31 cellular contexts compared by ENCODE assay signal in the genomic region with DNA sequence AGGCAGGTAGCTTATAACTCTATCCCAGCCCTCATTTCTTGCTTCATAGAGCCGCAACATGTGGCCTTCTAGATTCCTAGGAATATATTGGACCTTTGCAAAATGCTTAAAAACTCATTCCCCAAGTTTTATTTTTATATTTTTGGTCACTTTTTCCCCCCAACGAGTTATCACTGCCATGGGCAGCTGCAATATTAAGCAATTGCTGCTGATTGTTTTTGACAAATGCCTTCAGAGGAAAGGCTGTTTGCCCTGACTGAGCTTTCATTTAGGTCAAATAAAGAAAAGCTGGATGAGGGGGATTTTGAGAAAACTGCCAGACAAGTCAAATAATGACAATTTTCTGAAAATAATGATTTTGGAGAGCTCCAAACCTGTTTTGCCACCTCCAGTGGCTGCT.
DNase-seq lines count a peak whose midpoint lies in the region; ATAC-seq, FAIRE-seq and TF ChIP-seq lines count a peak whose summit lies in the region.
"Had no signal": no experiment of that assay in that cellular context is flagged by ENCODE, and none has a peak within 500 bp of the region (broad histone marks: within the 10 kb centered on the region; RNA-seq: fewer than 3 reads in every experiment).

No MANE protein-coding gene starts in this region.

- ATAC-seq in HepG2 (no peak), right lobe of liver (no peak)
- ATAC-seq: A549; CD8-positive, alpha-beta T cell had no signal

- H3K9me3 ChIP-seq in HepG2 (ENCODE audit: low read length), result peaks cover 8% of the 10 kb centered on the region
- no peaks in the 10 kb centered on the region for H3K9me3 ChIP-seq in right lobe of liver
- no peaks in the 10 kb centered on the region for H3K9me3 ChIP-seq in HEK293 (ENCODE audit: control insufficient read depth, insufficient read depth, low read depth, low read length)
- H3K9me3 ChIP-seq: A549, BE2C had no signal

- H2AFZ ChIP-seq in HepG2 (ENCODE audit: low read length), result no peak overlapping the region

- TF ChIP-seq CTCF in HepG2 (CRISPR knock-in tag; IDR thresholded peaks at IDR 0.05) (no peak), right lobe of liver (IDR thresholded peaks at IDR 0.05) (no peak), HEK293 (tag by site-specific recombination; IDR thresholded peaks at IDR 0.05) (no peak)

- in situ Hi-C loops in HepG2 (cut with HindIII; ENCODE audit: extremely low pct_ligation_motif_present, low pct_unique_long_range_greater_than_20kb), result no loop called here

- intact Hi-C loops in HepG2 (cut with micrococcal nuclease; ENCODE audit: unreplicated experiment) (no loop called here), right lobe of liver (cut with DNase I) (no loop called here)

- CTCF ChIA-PET in HepG2 (lab: Yijun Ruan, JAX; ENCODE audit: low intra/inter-chr PET ratio, low total read pairs) (no interaction called here), HEK293 (lab: Yijun Ruan, JAX) (interaction anchor here (0.7 kb wide), 1 partner anchor 212 kb away, joined by 3 read pairs; no protein-coding TSS in a partner anchor)

- H3K27me3 ChIP-seq in HepG2 (ENCODE audit: control insufficient read depth in 1 of 2, insufficient read depth in 2 of 2, low read length in 2 of 2), result no peaks in the 10 kb centered on the region
- no peaks in the 10 kb centered on the region for H3K27me3 ChIP-seq in right lobe of liver
- H3K27me3 ChIP-seq: BE2C; BLaER1; BLaER1 treated with 17β-estradiol and CSF1 and Interleukin-3, amounts not matched to agents 10 nM and 100 nM had no signal

- BruUV-seq in HepG2 (replicated peaks; lab: Mats Ljungman, UMichigan), result no TSS peak

- POLR2A ChIA-PET in HepG2 (lab: Yijun Ruan, JAX) (no interaction called here), HEK293 (lab: Yijun Ruan, JAX) (no interaction called here)

- WGBS in HepG2 (ENCODE audit: low lambda C conversion rate), result 5% methylated on average over 2 of the region's 2 CpGs
- WGBS in right lobe of liver (ENCODE audit: insufficient coverage, low coverage, low lambda C conversion rate, missing lambda C conversion rate), result 39% methylated on average over 2 of the region's 2 CpGs

- TF ChIP-seq POLR2A in HepG2 (IDR thresholded peaks at IDR 0.05; ENCODE audit: insufficient read depth in 1 of 2, low read depth in 2 of 2, low read length in 2 of 2) (no peak), right lobe of liver (IDR thresholded peaks at IDR 0.05) (no peak)

- no peak overlapping the region for H3K9ac ChIP-seq in HepG2 (ENCODE audit: insufficient read depth, low read depth, low read length)
- H3K9ac ChIP-seq: BLaER1; BLaER1 treated with 17β-estradiol and CSF1 and Interleukin-3, amounts not matched to agents 10 nM and 100 nM had no signal

- no peaks in the 10 kb centered on the region for H3K79me2 ChIP-seq in HepG2 (ENCODE audit: insufficient read depth, low read length)

- H4K20me1 ChIP-seq in HepG2 (ENCODE audit: insufficient read depth, low read length), result no peaks in the 10 kb centered on the region
- H4K20me1 ChIP-seq: BLaER1; BLaER1 treated with 17β-estradiol and CSF1 and Interleukin-3, amounts not matched to agents 10 nM and 100 nM had no signal

- H3K4me2 ChIP-seq in HepG2 (ENCODE audit: low read depth, low read length), result no peak overlapping the region
- H3K4me2 ChIP-seq: A549, BLaER1 had no signal

- no peaks in the 10 kb centered on the region for H3K36me3 ChIP-seq in HepG2 (replicated peaks in 1 of 2; ENCODE audit: control insufficient read depth in 1 of 2, insufficient read depth in 2 of 2, low read length in 2 of 2)
- H3K36me3 ChIP-seq in right lobe of liver, result no peaks in the 10 kb centered on the region
- no peaks in the 10 kb centered on the region for H3K36me3 ChIP-seq in HEK293 (ENCODE audit: control insufficient read depth in 2 of 2, insufficient read depth in 1 of 2, low read length in 2 of 2)
- H3K36me3 ChIP-seq: BE2C; BLaER1; BLaER1 treated with 17β-estradiol and CSF1 and Interleukin-3, amounts not matched to agents 10 nM and 100 nM had no signal

- H3K27ac ChIP-seq in HepG2 (ENCODE audit: extremely low read length, insufficient read depth, low read length), result no peak overlapping the region
- H3K27ac ChIP-seq in right lobe of liver, result no peak overlapping the region
- H3K27ac ChIP-seq in HEK293 (ENCODE audit: extremely low read depth, low read depth, low read length), result no peak overlapping the region
- H3K27ac ChIP-seq: 22Rv1, A549, BLaER1, C4-2B had no signal

- TF ChIP-seq RAD21 in HepG2 (CRISPR knock-in tag; IDR thresholded peaks at IDR 0.05), result no peak

- no peak overlapping the region for H3K4me3 ChIP-seq in HepG2 (replicated peaks in 1 of 3; ENCODE audit: insufficient read depth in 1 of 3, low read depth in 2 of 3, low read length in 3 of 3)
- H3K4me3 ChIP-seq in right lobe of liver, result no peak overlapping the region
- H3K4me3 ChIP-seq in HEK293 (ENCODE audit: low read depth, low read length), result no peak overlapping the region
- H3K4me3 ChIP-seq: A549; BLaER1; BLaER1 treated with 17β-estradiol and CSF1 and Interleukin-3, amounts not matched to agents 10 nM and 100 nM had no signal

- FAIRE-seq in HepG2 (lab: Jason Lieb, UNC), result no peak
- FAIRE-seq: A204.1, A549, D721Med had no signal

- no peak for TF ChIP-seq EP300 in HepG2 (IDR thresholded peaks at IDR 0.05; ENCODE audit: low read depth in 2 of 2, low read length in 2 of 2)
- TF ChIP-seq EP300 in HepG2 (CRISPR knock-in tag; IDR thresholded peaks at IDR 0.05; ENCODE audit: borderline replicate concordance), result no peak

- DNase-seq in HepG2 (ENCODE audit: low spot score), result no peak
- no peak for DNase-seq in right lobe of liver
- DNase-seq in NCI-H446 (lab: John Stamatoyannopoulos, UW), result no peak
- DNase-seq: 8988T; ACHN; AML-193; BE2C; C1 segment of cervical spinal cord; Caco-2; Calu3; CD4-positive, alpha-beta memory T cell; CD4-positive, alpha-beta T cell; CD4-positive, CD25-positive, alpha-beta regulatory T cell; CD8-positive, alpha-beta memory T cell; CD8-positive, alpha-beta T cell; COR-L47; DMS 273 treated with DMSO at 0.1 percent for 48 hours; DMS153; DMS53; DMS79; DMS79 treated with DMSO at 0.1 percent for 48 hours; DND-41; EL had no signal

- H3K4me1 ChIP-seq in HepG2 (ENCODE audit: insufficient read depth, low read length) (no peaks in the 10 kb centered on the region), right lobe of liver (no peaks in the 10 kb centered on the region), HEK293 (ENCODE audit: control insufficient read depth, insufficient read depth, low read length) (no peaks in the 10 kb centered on the region)
- H3K4me1 ChIP-seq: A549, BE2C, BLaER1, Caco-2 had no signal

TF ChIP-seq in HepG2, 621 proteins besides CTCF, POLR2A, EP300 and RAD21 (continues in another document):
- no peak for TF ChIP-seq SRY (CRISPR knock-in tag; IDR thresholded peaks at IDR 0.05)
- TF ChIP-seq ZFP82 (CRISPR knock-in tag; IDR thresholded peaks at IDR 0.05; ENCODE audit: borderline replicate concordance), result no peak
- TF ChIP-seq, protein P1, sequence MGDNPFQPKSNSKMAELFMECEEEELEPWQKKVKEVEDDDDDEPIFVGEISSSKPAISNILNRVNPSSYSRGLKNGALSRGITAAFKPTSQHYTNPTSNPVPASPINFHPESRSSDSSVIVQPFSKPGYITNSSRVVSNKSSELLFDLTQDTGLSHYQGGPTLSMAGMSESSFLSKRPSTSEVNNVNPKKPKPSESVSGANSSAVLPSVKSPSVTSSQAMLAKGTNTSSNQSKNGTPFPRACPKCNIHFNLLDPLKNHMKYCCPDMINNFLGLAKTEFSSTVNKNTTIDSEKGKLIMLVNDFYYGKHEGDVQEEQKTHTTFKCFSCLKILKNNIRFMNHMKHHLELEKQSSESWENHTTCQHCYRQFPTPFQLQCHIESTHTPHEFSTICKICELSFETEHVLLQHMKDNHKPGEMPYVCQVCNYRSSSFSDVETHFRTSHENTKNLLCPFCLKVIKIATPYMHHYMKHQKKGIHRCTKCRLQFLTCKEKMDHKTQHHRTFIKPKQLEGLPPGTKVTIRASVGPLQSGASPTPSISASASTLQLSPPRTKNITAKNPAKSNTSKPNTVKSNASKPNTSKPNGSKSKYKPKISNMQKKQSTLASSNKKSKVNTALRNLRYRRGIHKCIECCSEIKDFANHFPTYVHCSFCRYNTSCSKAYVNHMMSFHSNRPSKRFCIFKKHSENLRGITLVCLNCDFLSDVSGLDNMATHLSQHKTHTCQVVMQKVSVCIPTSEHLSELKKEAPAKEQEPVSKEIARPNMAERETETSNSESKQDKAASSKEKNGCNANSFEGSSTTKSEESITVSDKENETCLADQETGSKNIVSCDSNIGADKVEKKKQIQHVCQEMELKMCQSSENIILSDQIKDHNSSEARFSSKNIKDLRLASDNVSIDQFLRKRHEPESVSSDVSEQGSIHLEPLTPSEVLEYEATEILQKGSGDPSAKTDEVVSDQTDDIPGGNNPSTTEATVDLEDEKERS (CRISPR knock-in tag; IDR thresholded peaks at IDR 0.05), result no peak

TF ChIP-seq in HEK293, 187 proteins besides CTCF, POLR2A, EP300 and RAD21 (continues in another document):
- TF ChIP-seq SETDB1 (IDR thresholded peaks at IDR 0.05; ENCODE audit: insufficient read length, low read length), result peak; percentile 20
- TF ChIP-seq, protein P2, sequence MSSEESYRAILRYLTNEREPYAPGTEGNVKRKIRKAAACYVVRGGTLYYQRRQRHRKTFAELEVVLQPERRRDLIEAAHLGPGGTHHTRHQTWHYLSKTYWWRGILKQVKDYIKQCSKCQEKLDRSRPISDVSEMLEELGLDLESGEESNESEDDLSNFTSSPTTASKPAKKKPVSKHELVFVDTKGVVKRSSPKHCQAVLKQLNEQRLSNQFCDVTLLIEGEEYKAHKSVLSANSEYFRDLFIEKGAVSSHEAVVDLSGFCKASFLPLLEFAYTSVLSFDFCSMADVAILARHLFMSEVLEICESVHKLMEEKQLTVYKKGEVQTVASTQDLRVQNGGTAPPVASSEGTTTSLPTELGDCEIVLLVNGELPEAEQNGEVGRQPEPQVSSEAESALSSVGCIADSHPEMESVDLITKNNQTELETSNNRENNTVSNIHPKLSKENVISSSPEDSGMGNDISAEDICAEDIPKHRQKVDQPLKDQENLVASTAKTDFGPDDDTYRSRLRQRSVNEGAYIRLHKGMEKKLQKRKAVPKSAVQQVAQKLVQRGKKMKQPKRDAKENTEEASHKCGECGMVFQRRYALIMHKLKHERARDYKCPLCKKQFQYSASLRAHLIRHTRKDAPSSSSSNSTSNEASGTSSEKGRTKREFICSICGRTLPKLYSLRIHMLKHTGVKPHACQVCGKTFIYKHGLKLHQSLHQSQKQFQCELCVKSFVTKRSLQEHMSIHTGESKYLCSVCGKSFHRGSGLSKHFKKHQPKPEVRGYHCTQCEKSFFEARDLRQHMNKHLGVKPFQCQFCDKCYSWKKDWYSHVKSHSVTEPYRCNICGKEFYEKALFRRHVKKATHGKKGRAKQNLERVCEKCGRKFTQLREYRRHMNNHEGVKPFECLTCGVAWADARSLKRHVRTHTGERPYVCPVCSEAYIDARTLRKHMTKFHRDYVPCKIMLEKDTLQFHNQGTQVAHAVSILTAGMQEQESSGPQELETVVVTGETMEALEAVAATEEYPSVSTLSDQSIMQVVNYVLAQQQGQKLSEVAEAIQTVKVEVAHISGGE (tag by site-specific recombination; conservative IDR thresholded peaks at IDR 0.05; ENCODE audit: low read depth), result no peak
